ENCODE assay signal across 9 cellular contexts in genomic region chr2:236207472-236207871, GRCh38. TPM values are rescaled to one million over a fixed set of nuclear protein-coding genes. Genes with fewer than 3 reads are reported as not detected.
"Had no signal": no experiment of that assay in that cellular context is flagged by ENCODE, and none has a peak within 500 bp of the region (broad histone marks: within the 10 kb centered on the region; RNA-seq: fewer than 3 reads in every experiment).

No MANE protein-coding gene starts in this region.

- H3K27ac Mint-ChIP-seq: HFFc6 had no signal

- H3K9me3 ChIP-seq: HAP-1 had no signal

- ATAC-seq: HCT116 had no signal

- H3K27ac ChIP-seq: GM23248 had no signal

- H3K36me3 ChIP-seq: HAP-1 had no signal

- H3K4me3 ChIP-seq: GM23248, HAP-1 had no signal

- H3K4me1 ChIP-seq: HAP-1 had no signal

- H3K4me3 Mint-ChIP-seq: HFFc6 had no signal

- DNase-seq: GM23248, GOT3, H7, HFFc6, IMR-90 had no signal

RNA-seq across cellular contexts. Expression of gene GBX2, which starts 39.3 kb away (rescaled TPM):
- total RNA-seq: GM23248, HFFc6, HT-29, IMR-90 had no signal

RNA-seq across cellular contexts. Expression of gene ASB18, which starts 56.7 kb away (rescaled TPM):
- total RNA-seq: GM23248, H4, H7, HFFc6, HT-29, IMR-90 had no signal
